ENCODE assay signal across 8 cellular contexts in the genomic region with DNA sequence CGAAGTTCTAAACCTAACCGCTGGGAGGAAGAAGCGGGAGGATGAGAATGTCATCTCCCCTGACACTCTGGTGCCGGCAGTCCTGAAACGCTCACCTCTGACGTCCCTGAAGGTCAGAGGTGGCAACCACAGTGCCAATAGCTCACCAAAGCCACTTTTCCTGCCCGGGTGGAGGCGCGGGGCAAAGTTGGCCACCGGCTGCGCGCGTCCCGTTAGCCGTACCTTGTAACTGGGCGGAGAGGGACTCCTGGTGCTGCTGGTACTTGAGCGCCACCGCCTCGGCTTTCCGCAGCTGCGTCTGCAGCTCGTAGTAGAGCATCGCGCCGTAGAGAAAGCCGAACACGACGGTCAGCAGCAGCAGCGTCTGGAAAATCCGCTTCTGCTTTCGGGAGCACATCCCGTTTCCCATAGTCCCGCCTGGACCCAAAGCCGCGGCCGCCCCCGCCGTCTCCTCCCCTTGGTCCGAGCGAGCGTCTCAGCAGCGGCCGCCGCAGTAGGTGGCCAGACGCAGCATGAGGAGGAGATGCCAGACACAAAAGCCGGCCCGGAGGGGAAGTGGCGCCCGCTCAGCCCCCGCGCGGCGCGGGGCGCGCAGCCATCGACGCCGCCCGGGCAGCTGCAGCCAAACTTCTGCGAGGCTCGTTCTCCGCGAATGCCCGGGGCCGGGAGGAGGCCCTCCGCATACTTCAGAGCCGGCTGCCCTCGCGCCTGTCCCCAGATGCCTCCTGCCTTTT. TPM values are rescaled to one million over a fixed set of nuclear protein-coding genes. Genes with fewer than 3 reads are reported as not detected.
DNase-seq lines count a peak whose midpoint lies in the region; ATAC-seq and TF ChIP-seq lines count a peak whose summit lies in the region.

No MANE protein-coding gene starts in this region.

- no peaks in the 10 kb centered on the region for H3K9me3 ChIP-seq in mononuclear cell (ENCODE audit: low read depth, low read length)

- TF ChIP-seq CTCF in BJ (IDR thresholded peaks at IDR 0.05; ENCODE audit: insufficient read depth, low read depth, low read length) (peak; percentile 32), epithelial cell of proximal tubule (conservative IDR thresholded peaks at IDR 0.05; ENCODE audit: low read depth, low read length) (peak; percentile 24)

- no peaks in the 10 kb centered on the region for H3K36me3 Mint-ChIP-seq in stimulated activated naive CD8-positive, alpha-beta T cell treated with anti-CD3 and anti-CD28 coated beads, Interleukin-15, Interleukin-2, amounts not matched to agents 100 ng/mL and 50 ng/mL, for 24 hours (ENCODE audit: low read depth)

- DNase-seq in BJ (ENCODE audit: low read depth) (no peak), NCI-H2171 (lab: John Stamatoyannopoulos, UW) (peak; percentile 51), epithelial cell of proximal tubule (ENCODE audit: low read depth) (no peak)
- peak; percentile 74 for DNase-seq in activated CD8-positive, alpha-beta memory T cell treated with anti-CD3 and anti-CD28 coated beads for 24 hours

- POLR2A ChIA-PET in BJ (lab: Charles Lee) = no interaction called here

- H3K27me3 ChIP-seq in BJ (ENCODE audit: control insufficient read depth, insufficient read depth, low read length) = no peaks in the 10 kb centered on the region
- no peaks in the 10 kb centered on the region for H3K27me3 ChIP-seq in mononuclear cell (ENCODE audit: insufficient read depth, low read length)

- peak overlapping the region; percentile 86 for H3K4me3 Mint-ChIP-seq in stimulated activated naive CD8-positive, alpha-beta T cell treated with anti-CD3 and anti-CD28 coated beads, Interleukin-15, Interleukin-2, amounts not matched to agents 100 ng/mL and 50 ng/mL, for 24 hours

- H3K36me3 ChIP-seq in BJ (ENCODE audit: control insufficient read depth, insufficient read depth, low read length) = no peaks in the 10 kb centered on the region

- ATAC-seq in GM18867 (IDR thresholded peaks at IDR 0.05; ENCODE audit: unreplicated experiment) = peak; percentile 46
- peak; percentile 30 for ATAC-seq in HG03039 (IDR thresholded peaks at IDR 0.05; ENCODE audit: unreplicated experiment)

- peak overlapping the region; percentile 96 for H3K27ac Mint-ChIP-seq in stimulated activated naive CD8-positive, alpha-beta T cell treated with anti-CD3 and anti-CD28 coated beads, Interleukin-15, Interleukin-2, amounts not matched to agents 100 ng/mL and 50 ng/mL, for 24 hours

- CTCF ChIA-PET in BJ (lab: Yijun Ruan, JAX) = interaction anchor here (0.8 to 3.4 kb wide), 11 partner anchors 9 to 167 kb away, joined by 3 to 20 read pairs (median 3); no protein-coding TSS in a partner anchor

- H3K4me1 ChIP-seq in mononuclear cell (ENCODE audit: insufficient read depth, low read length) = peaks cover 22% of the 10 kb centered on the region

- H3K4me3 ChIP-seq in BJ (ENCODE audit: low read depth, low read length) = peak overlapping the region; percentile 89
- H3K4me3 ChIP-seq in epithelial cell of proximal tubule (ENCODE audit: low read depth, low read length) = peak overlapping the region; percentile 85
- peak overlapping the region; percentile 54 for H3K4me3 ChIP-seq in mononuclear cell (ENCODE audit: low read length)

- peaks cover 24% of the 10 kb centered on the region for H3K4me1 Mint-ChIP-seq in stimulated activated naive CD8-positive, alpha-beta T cell treated with anti-CD3 and anti-CD28 coated beads, Interleukin-15, Interleukin-2, amounts not matched to agents 100 ng/mL and 50 ng/mL, for 24 hours (ENCODE audit: low read depth)

- H3K9me3 Mint-ChIP-seq in stimulated activated naive CD8-positive, alpha-beta T cell treated with anti-CD3 and anti-CD28 coated beads, Interleukin-15, Interleukin-2, amounts not matched to agents 100 ng/mL and 50 ng/mL, for 24 hours = no peaks in the 10 kb centered on the region

- peaks cover 52% of the 10 kb centered on the region for H3K27me3 Mint-ChIP-seq in stimulated activated naive CD8-positive, alpha-beta T cell treated with anti-CD3 and anti-CD28 coated beads, Interleukin-15, Interleukin-2, amounts not matched to agents 100 ng/mL and 50 ng/mL, for 24 hours

RNA-seq across cellular contexts. Expression of gene GOLIM4, which starts 0.7 kb away (rescaled TPM):
- polyA plus RNA-seq in BJ (2011; rRNA removed) = 32.4 and 35.1 TPM in 2 replicates
- 26.9 and 28.0 TPM in 2 replicates for polyA minus RNA-seq in BJ (2011; rRNA and poly(A)+ RNA removed)
- total RNA-seq in epithelial cell of proximal tubule = 25.2 and 31.0 TPM in 2 replicates
- 3.6 TPM for total RNA-seq in mononuclear cell

Comparison
In these comparisons a context has a peak if more than half of its experiments do, and no peak if none do; other contexts are left out.
1. DNase-seq: peak in NCI-H2171 (single experiment) and activated CD8-positive, alpha-beta memory T cell treated with anti-CD3 and anti-CD28 coated beads for 24 hours (single experiment); none in BJ (single experiment) and epithelial cell of proximal tubule (single experiment).
2. Peak in every context shown above with its lines, with median percentiles within 50 percentile points of each other: H3K4me3 ChIP-seq.